Comparison of ENCODE assay signal across 15 cellular contexts in the genomic region with DNA sequence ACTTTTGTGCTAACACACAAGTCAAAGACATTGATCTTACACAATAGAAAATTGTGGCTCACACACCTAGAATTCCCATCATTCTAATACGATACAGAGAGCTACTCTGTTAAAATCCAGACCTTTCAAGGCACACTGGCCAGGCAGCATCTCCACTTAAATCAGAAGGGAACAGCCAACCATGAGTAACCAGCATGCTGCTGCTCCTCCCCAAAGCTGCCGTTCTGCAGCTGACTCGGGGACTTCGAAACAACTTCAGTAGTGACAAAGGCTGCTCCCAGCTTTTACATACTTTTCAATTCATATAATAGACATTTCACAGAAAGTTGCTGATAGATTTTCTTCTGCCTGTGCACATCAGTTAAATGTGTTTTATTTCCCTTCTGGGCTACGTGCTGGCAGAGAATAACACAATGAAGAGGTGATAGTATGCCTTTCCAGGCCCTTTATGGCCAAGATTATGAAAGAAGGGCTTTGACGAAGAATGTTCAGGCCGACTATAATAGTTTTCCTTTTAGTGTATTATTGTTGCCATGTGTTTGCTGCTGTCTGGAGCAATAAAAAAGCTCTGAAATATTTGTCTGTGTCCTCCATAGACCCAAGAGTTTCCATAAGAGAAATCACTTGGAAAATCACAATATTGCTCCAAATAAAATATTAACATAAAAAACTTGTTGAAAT.
"Had no signal": no experiment of that assay in that cellular context is flagged by ENCODE, and none has a peak within 500 bp of the region (broad histone marks: within the 10 kb centered on the region; RNA-seq: fewer than 3 reads in every experiment).

No MANE protein-coding gene starts in this region.

- H3K27me3 ChIP-seq: esophagus squamous epithelium, uterus had no signal

- H3K4me3 ChIP-seq: esophagus squamous epithelium, uterus had no signal

- ATAC-seq: activated CD8-positive, alpha-beta memory T cell treated with anti-CD3 and anti-CD28 coated beads, Interleukin-2, amount 10 ng/mL, durations not matched to agents 7 days and 5 days; left cardiac atrium; natural killer cell; stimulated activated naive CD8-positive, alpha-beta T cell treated with anti-CD3 and anti-CD28 coated beads, Interleukin-15, amount 100 ng/mL, for 72 hours had no signal

- H3K9me3 ChIP-seq: esophagus squamous epithelium, uterus had no signal

- DNase-seq: activated CD4-positive, alpha-beta T cell treated with anti-CD3 and anti-CD28 coated beads for 1 hour; activated CD4-positive, alpha-beta T cell treated with anti-CD3 and anti-CD28 coated beads, Interleukin-2, amount 50 U/mL, for 48 hours; activated CD8-positive, alpha-beta memory T cell treated with anti-CD3 and anti-CD28 coated beads, Interleukin-2, amount 10 ng/mL, durations not matched to agents 7 days and 5 days; activated effector memory CD4-positive, alpha-beta T cell treated with anti-CD3 and anti-CD28 coated beads, Interleukin-2, amount 50 U/mL, for 16 hours; activated naive CD8-positive, alpha-beta T cell treated with anti-CD3 and anti-CD28 coated beads for 36 hours; activated T-cell treated with anti-CD3 and anti-CD28 coated beads, Interleukin-2, amount 50 U/mL, for 24 hours; anterior cingulate cortex; esophagus squamous epithelium; left cardiac atrium; natural killer cell; occipital lobe; stimulated activated CD4-positive, alpha-beta T cell treated with anti-CD3 and anti-CD28 coated beads, Interleukin-4, amount 100 ng/mL, for 4 hours; stimulated activated naive CD8-positive, alpha-beta T cell treated with anti-CD3 and anti-CD28 coated beads, Interleukin-15, amount 100 ng/mL, for 72 hours; T-helper 9 cell; uterus had no signal

- H3K4me1 ChIP-seq: esophagus squamous epithelium, uterus had no signal

- H3K27ac ChIP-seq: esophagus squamous epithelium, uterus had no signal

- H3K36me3 ChIP-seq: esophagus squamous epithelium, uterus had no signal
